1 cellular context compared by ENCODE assay signal in genomic region chr5:91430949-91431348, GRCh38.
TF ChIP-seq lines count a peak whose summit lies in the region.

No MANE protein-coding gene starts in this region.

TF ChIP-seq in A549, 52 proteins besides CTCF, POLR2A, EP300 and RAD21 (continued from another document):
- no peak for TF ChIP-seq REST (IDR thresholded peaks at IDR 0.05)
- TF ChIP-seq EHF (CRISPR knock-in tag; IDR thresholded peaks at IDR 0.05), result no peak
- TF ChIP-seq RFX5 (IDR thresholded peaks at IDR 0.05), result no peak
- no peak for TF ChIP-seq FOXS1 (CRISPR knock-in tag; IDR thresholded peaks at IDR 0.05)
- no peak for TF ChIP-seq HOXA7 (CRISPR knock-in tag; IDR thresholded peaks at IDR 0.05)
- peak; percentile 87 for TF ChIP-seq MAFK (IDR thresholded peaks at IDR 0.05; ENCODE audit: partially characterized antibody)
- no peak for TF ChIP-seq POLR2AphosphoS2 (conservative IDR thresholded peaks at IDR 0.05; ENCODE audit: low read length)
